ENCODE assay signal across 8 cellular contexts in genomic region chr10:59625842-59626522, GRCh38.
DNase-seq lines count a peak whose midpoint lies in the region; ATAC-seq and TF ChIP-seq lines count a peak whose summit lies in the region.

No MANE protein-coding gene starts in this region.

- H3K36me3 Mint-ChIP-seq in CD4-positive, alpha-beta T cell (ENCODE audit: low read depth) = no peaks in the 10 kb centered on the region
- H3K36me3 Mint-ChIP-seq in WTC11 = no peaks in the 10 kb centered on the region
- H3K36me3 Mint-ChIP-seq in effector memory CD8-positive, alpha-beta T cell (ENCODE audit: insufficient read depth) = no peaks in the 10 kb centered on the region

- H3K4me3 Mint-ChIP-seq in CD4-positive, alpha-beta T cell = no peak overlapping the region
- no peak overlapping the region; the same call in 1 of the 2 replicates for H3K4me3 Mint-ChIP-seq in WTC11
- H3K4me3 Mint-ChIP-seq in effector memory CD8-positive, alpha-beta T cell = no peak overlapping the region

- POLR2A ChIA-PET in CD4-positive, alpha-beta T cell (lab: Charles Lee) = interaction anchor here (0.8 to 1.2 kb wide), 2 partner anchors 9 to 281 kb away, joined by 3 to 5 read pairs; partner anchors contain the start of gene CCDC6
- POLR2A ChIA-PET in WTC11 (lab: Charles Lee) = interaction anchor here (0.7 kb wide), 1 partner anchor 205 kb away, joined by 3 read pairs; no protein-coding TSS in a partner anchor

- H3K4me1 Mint-ChIP-seq in CD4-positive, alpha-beta T cell (ENCODE audit: low read depth) = no peaks in the 10 kb centered on the region
- peaks cover 18% of the 10 kb centered on the region for H3K4me1 Mint-ChIP-seq in WTC11
- peaks cover 0 to 2% of the 10 kb centered on the region in 2 donors for H3K4me1 Mint-ChIP-seq in effector memory CD8-positive, alpha-beta T cell (ENCODE audit: low read depth in 2 of 2)

- ATAC-seq in CD4-positive, alpha-beta T cell (ENCODE audit: poor library complexity) = peak; percentile 87
- peak; percentile 89 for ATAC-seq in GM18868 (IDR thresholded peaks at IDR 0.05; ENCODE audit: unreplicated experiment)
- ATAC-seq in HG03064 (IDR thresholded peaks at IDR 0.05; ENCODE audit: low read depth, unreplicated experiment) = peak; percentile 83
- peak; percentile 85 for ATAC-seq in WTC11
- peak; percentile 78 for ATAC-seq in effector memory CD8-positive, alpha-beta T cell (replicated peaks)

- no peak overlapping the region for H3K27ac Mint-ChIP-seq in CD4-positive, alpha-beta T cell
- H3K27ac Mint-ChIP-seq in WTC11 = peak overlapping the region; percentile 91
- H3K27ac Mint-ChIP-seq in effector memory CD8-positive, alpha-beta T cell = no peak overlapping the region

- intact Hi-C loops in CD4-positive, alpha-beta T cell (cut with DNase I, micrococcal nuclease) = loop anchor here (1.0 to 10.0 kb wide), 18 partner anchors 186 to 1659 kb away; partner anchors contain the start of gene CCDC6 (in 2 of the 2)

- H3K9me3 ChIP-seq in CD4-positive, alpha-beta T cell (ENCODE audit: control insufficient read depth, low read length) = no peaks in the 10 kb centered on the region

- peaks cover 3% of the 10 kb centered on the region for H3K27me3 Mint-ChIP-seq in CD4-positive, alpha-beta T cell
- H3K27me3 Mint-ChIP-seq in WTC11 (ENCODE audit: low read depth) = no peaks in the 10 kb centered on the region
- H3K27me3 Mint-ChIP-seq in effector memory CD8-positive, alpha-beta T cell = peaks cover 6 to 13% of the 10 kb centered on the region in 2 donors

- TF ChIP-seq CTCF in CD4-positive, alpha-beta T cell (IDR thresholded peaks at IDR 0.05) = peak; percentile 88
- peak; percentile 72 for TF ChIP-seq CTCF in WTC11 (IDR thresholded peaks at IDR 0.05)

- no peaks in the 10 kb centered on the region for H3K9me3 Mint-ChIP-seq in CD4-positive, alpha-beta T cell
- H3K9me3 Mint-ChIP-seq in WTC11 = peaks cover 3% of the 10 kb centered on the region; the same call in 1 of the 2 replicates
- H3K9me3 Mint-ChIP-seq in effector memory CD8-positive, alpha-beta T cell = no peaks in the 10 kb centered on the region

- H3K27me3 ChIP-seq in CD4-positive, alpha-beta T cell (ENCODE audit: control insufficient read depth, insufficient read depth, low read length) = no peaks in the 10 kb centered on the region

- no peak overlapping the region for H3K27ac ChIP-seq in CD4-positive, alpha-beta T cell (ENCODE audit: low read depth, low read length)

- DNase-seq in CD4-positive, alpha-beta T cell = peak in 9 of 10 experiments; percentile 6 to 33 (median 21)
- DNase-seq in NCI-H2107 treated with DMSO at 0.1 percent for 48 hours (lab: John Stamatoyannopoulos, UW; ENCODE audit: unreplicated experiment) (peak; percentile 83), WTC11 (ENCODE audit: low spot score) (peak; percentile 22), lung microvascular endothelial cell (ENCODE audit: low read depth in 2 of 2) (peak; percentile 69 to 74), stromal cell of bone marrow (ENCODE audit: low read depth) (peak; percentile 54)
- DNase-seq in effector memory CD8-positive, alpha-beta T cell = peak; percentile 26 to 46 (median 30)

- CTCF ChIA-PET in CD4-positive, alpha-beta T cell (lab: Charles Lee) = interaction anchor here (0.6 to 1.4 kb wide), 7 partner anchors 9 to 1020 kb away, joined by 3 to 7 read pairs (median 3); no protein-coding TSS in a partner anchor
- CTCF ChIA-PET in WTC11 (lab: Charles Lee) = interaction anchor here (0.6 to 6.2 kb wide), 23 partner anchors 9 to 792 kb away, joined by 3 to 66 read pairs (median 4); no protein-coding TSS in a partner anchor

TF ChIP-seq in WTC11, 78 proteins besides CTCF, POLR2A, EP300 and RAD21:
- TF ChIP-seq TEAD1 (CRISPR knock-in tag; IDR thresholded peaks at IDR 0.05) (0 out of 2 replicates have a peak, but pooled peaks have one; percentile 25), RELA (CRISPR knock-in tag; IDR thresholded peaks at IDR 0.05; ENCODE audit: borderline replicate concordance) (no peak)

Comparison
In these comparisons a context has a peak if more than half of its experiments do, and no peak if none do; other contexts are left out.
1. DNase-seq: peak in every context shown above with its lines; median percentile 83 in NCI-H2107 treated with DMSO at 0.1 percent for 48 hours; 72 in lung microvascular endothelial cell; 54 in stromal cell of bone marrow; 30 in effector memory CD8-positive, alpha-beta T cell; 22 in WTC11; 21 in CD4-positive, alpha-beta T cell.